Comparison of ENCODE assay signal across 8 cellular contexts in the genomic region with DNA sequence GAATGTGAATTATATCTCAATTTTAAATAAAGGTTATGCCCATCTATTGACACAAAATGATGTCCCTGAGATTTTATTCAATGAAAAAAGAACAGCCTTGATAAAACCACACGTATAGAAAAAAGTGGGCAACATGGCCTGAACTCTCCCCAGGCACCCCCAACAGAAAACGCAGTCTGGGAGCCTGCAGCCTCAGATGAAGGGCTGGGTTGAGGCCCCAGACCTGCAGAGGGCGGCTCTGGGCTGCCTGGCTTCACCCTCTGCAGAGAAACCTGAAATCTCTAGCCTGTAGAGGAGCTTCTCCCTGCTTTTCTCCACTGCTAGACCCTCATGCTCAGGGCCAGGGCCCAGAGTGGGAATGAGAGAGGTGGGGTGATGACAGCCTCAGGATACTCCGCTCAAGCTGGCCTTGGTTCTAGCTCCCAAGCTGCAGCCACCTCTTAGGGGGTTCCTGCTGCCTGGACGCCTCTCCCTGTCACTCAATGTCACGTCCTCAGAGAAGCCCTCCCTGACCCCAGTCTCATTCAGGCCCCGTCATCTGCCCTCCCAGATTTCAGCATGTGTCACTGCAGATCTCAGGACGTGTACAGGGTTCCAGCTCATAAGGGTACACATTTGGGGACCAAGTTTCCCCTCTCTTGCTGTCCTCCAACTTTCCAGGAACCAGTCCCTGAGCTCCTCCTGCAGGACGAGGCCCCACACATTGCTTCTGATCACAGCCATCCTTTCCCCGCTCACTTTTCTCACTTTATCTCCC. TPM values are rescaled to one million over a fixed set of nuclear protein-coding genes. Genes with fewer than 3 reads are reported as not detected.
DNase-seq lines count a peak whose midpoint lies in the region; ATAC-seq and TF ChIP-seq lines count a peak whose summit lies in the region.

No MANE protein-coding gene starts in this region.

- H3K27me3 Mint-ChIP-seq in activated naive CD4-positive, alpha-beta T cell treated with anti-CD3 and anti-CD28 coated beads for 36 hours (ENCODE audit: low read depth), result no peaks in the 10 kb centered on the region

- peaks cover 22 to 47% (median 40%) of the 10 kb centered on the region in 4 donors for H3K4me1 ChIP-seq in stomach

- intact Hi-C loops in activated naive CD4-positive, alpha-beta T cell treated with anti-CD3 and anti-CD28 coated beads for 36 hours (cut with micrococcal nuclease), result loop anchor here (1.0 to 10.0 kb wide), 3 partner anchors 81 to 316 kb away; partner anchors contain the start of genes FAM174C and KLF16
- intact Hi-C loops in stomach (cut with DNase I; ENCODE audit: low total_unique reads), result no loop called here

- peak overlapping the region in 4 of 5 donors; percentile 91 to 99 (median 95) for H3K27ac ChIP-seq in stomach

- DNase-seq in DMS79 treated with DMSO at 0.1 percent for 48 hours (lab: John Stamatoyannopoulos, UW), result peak; percentile 10
- no peak for DNase-seq in DMS79 (lab: John Stamatoyannopoulos, UW)
- DNase-seq in MG63, result no peak
- peak; percentile 53 for DNase-seq in activated naive CD4-positive, alpha-beta T cell treated with anti-CD3 and anti-CD28 coated beads for 36 hours
- peak; percentile 56 for DNase-seq in iPS-NIHi7 (ENCODE audit: extremely low spot score)
- no peak for DNase-seq in stomach
- DNase-seq in nucleus accumbens (lab: John Stamatoyannopoulos, UW), result no peak

- H3K4me1 Mint-ChIP-seq in activated naive CD4-positive, alpha-beta T cell treated with anti-CD3 and anti-CD28 coated beads for 36 hours (ENCODE audit: low read depth), result peaks cover 26% of the 10 kb centered on the region

- H3K36me3 Mint-ChIP-seq in activated naive CD4-positive, alpha-beta T cell treated with anti-CD3 and anti-CD28 coated beads for 36 hours (ENCODE audit: low read depth), result peaks cover 22% of the 10 kb centered on the region

- no peak for TF ChIP-seq CTCF in stomach (IDR thresholded peaks at IDR 0.05)

- WGBS in stomach, 5 donors, result 16 to 31% (median 24%) methylated on average over 10 of the region's 10 CpGs

- peaks cover 9% of the 10 kb centered on the region for H3K36me3 ChIP-seq in MG63
- peaks cover 4 to 13% (median 9%) of the 10 kb centered on the region in 4 donors for H3K36me3 ChIP-seq in stomach

- H3K4me3 Mint-ChIP-seq in activated naive CD4-positive, alpha-beta T cell treated with anti-CD3 and anti-CD28 coated beads for 36 hours, result peak overlapping the region; percentile 96

- H3K9me3 ChIP-seq in MG63 (no peaks in the 10 kb centered on the region), stomach (no peaks in the 10 kb centered on the region)

- ATAC-seq in GM19452 (IDR thresholded peaks at IDR 0.05; ENCODE audit: unreplicated experiment), result no peak

- CTCF ChIA-PET in activated naive CD4-positive, alpha-beta T cell treated with anti-CD3 and anti-CD28 coated beads for 36 hours (lab: Charles Lee), result interaction anchor here (0.6 to 2.7 kb wide), 7 partner anchors 9 to 722 kb away, joined by 3 to 16 read pairs (median 4); partner anchors contain the start of gene UQCR11

- TF ChIP-seq EP300 in stomach (IDR thresholded peaks at IDR 0.05), result no peak

- no peak for TF ChIP-seq POLR2A in stomach (IDR thresholded peaks at IDR 0.05)

- H3K4me3 ChIP-seq in MG63 (peak overlapping the region; percentile 95), stomach (peak overlapping the region; percentile 72 to 96 (median 87))

- H3K27me3 ChIP-seq in MG63, result no peaks in the 10 kb centered on the region
- H3K27me3 ChIP-seq in stomach, result no peaks in the 10 kb centered on the region

- H3K9me3 Mint-ChIP-seq in activated naive CD4-positive, alpha-beta T cell treated with anti-CD3 and anti-CD28 coated beads for 36 hours, result no peaks in the 10 kb centered on the region

- H3K27ac Mint-ChIP-seq in activated naive CD4-positive, alpha-beta T cell treated with anti-CD3 and anti-CD28 coated beads for 36 hours, result peak overlapping the region; percentile 82

RNA-seq across cellular contexts. Expression of gene MBD3, which starts 1.8 kb away (rescaled TPM):
- total RNA-seq in MG63 (2014; rRNA removed; shearing (Covaris generic); ENCODE audit: low replicate concordance), result 75.8 and 119 TPM in 2 replicates
- 10 to 100 TPM; 58.1 to 63.7 TPM for total RNA-seq in activated naive CD4-positive, alpha-beta T cell treated with anti-CD3 and anti-CD28 coated beads for 36 hours
- total RNA-seq in stomach, result 100 to 1,000 TPM in 1 of 5 donors, 10 to 100 TPM in 4; 39.8 to 154 (median 46.2) TPM
- 100 to 1,000 TPM in 1 of 3 donors, 10 to 100 TPM in 2; 53.2 to 107 (median 61.6) TPM for polyA plus RNA-seq in stomach

RNA-seq across cellular contexts. Expression of gene UQCR11, which starts 14.4 kb away (rescaled TPM):
- 59.5 and 192 TPM in 2 replicates for total RNA-seq in MG63 (2014; rRNA removed; shearing (Covaris generic); ENCODE audit: low replicate concordance)
- total RNA-seq in activated naive CD4-positive, alpha-beta T cell treated with anti-CD3 and anti-CD28 coated beads for 36 hours, result 100 to 1,000 TPM; 281 to 293 TPM
- 100 to 1,000 TPM in 3 of 5 donors, 10 to 100 TPM in 2; 32.2 to 659 (median 151) TPM for total RNA-seq in stomach
- polyA plus RNA-seq in stomach, result 100 to 1,000 TPM; 140 to 217 (median 191) TPM

RNA-seq across cellular contexts. Expression of gene MEX3D, which starts 22.7 kb away (rescaled TPM):
- 26.0 and 27.5 TPM in 2 replicates for total RNA-seq in MG63 (2014; rRNA removed; shearing (Covaris generic); ENCODE audit: low replicate concordance)
- total RNA-seq in activated naive CD4-positive, alpha-beta T cell treated with anti-CD3 and anti-CD28 coated beads for 36 hours, result 1 to 10 TPM; 2.0 to 2.1 TPM
- 10 to 100 TPM in 3 of 5 donors, 1 to 10 TPM in 2; 9.4 to 90.4 (median 20.1) TPM for total RNA-seq in stomach
- 10 to 100 TPM in 1 of 3 donors, 1 to 10 TPM in 2; 4.9 to 11.8 (median 7.8) TPM for polyA plus RNA-seq in stomach

Comparison
In these comparisons a context has a peak if more than half of its experiments do, and no peak if none do; other contexts are left out.
1. DNase-seq: peak in DMS79 treated with DMSO at 0.1 percent for 48 hours (single experiment), activated naive CD4-positive, alpha-beta T cell treated with anti-CD3 and anti-CD28 coated beads for 36 hours (single experiment) and iPS-NIHi7 (single experiment); none in DMS79 (single experiment), MG63 (single experiment), stomach (single experiment) and nucleus accumbens (0 of 56).